12 cellular contexts compared by ENCODE assay signal in genomic region chr19:3137139-3137538, GRCh38. TPM values are rescaled to one million over a fixed set of nuclear protein-coding genes. Genes with fewer than 3 reads are reported as not detected.
DNase-seq lines count a peak whose midpoint lies in the region; ATAC-seq, FAIRE-seq and TF ChIP-seq lines count a peak whose summit lies in the region.
"Had no signal": no experiment of that assay in that cellular context is flagged by ENCODE, and none has a peak within 500 bp of the region (broad histone marks: within the 10 kb centered on the region; RNA-seq: fewer than 3 reads in every experiment).

No MANE protein-coding gene starts in this region.

- no peak for DNase-seq in T-helper 2 cell treated with Interferon-gamma antibody and Interleukin-4, amounts not matched to agents 5 μg/mL and 100 μg/mL, for 36 hours (ENCODE audit: low spot score)
- no peak for DNase-seq in T-helper 2 cell
- DNase-seq in RWPE1 (ENCODE audit: low spot score), result no peak
- DNase-seq in effector memory CD8-positive, alpha-beta T cell, result no peak
- DNase-seq in prostate gland (ENCODE audit: low spot score), result no peak
- no peak for DNase-seq in NCI-H2081 treated with DMSO at 0.1 percent for 48 hours (lab: John Stamatoyannopoulos, UW)
- no peak for DNase-seq in small intestine
- DNase-seq in urothelium cell line (ENCODE audit: low spot score), result no peak
- DNase-seq: NCI-H1417 treated with DMSO at 0.1 percent for 48 hours had no signal

- H3K4me3 ChIP-seq in prostate gland (no peak overlapping the region), small intestine (ENCODE audit: low read depth in 1 of 2, low read length in 2 of 2) (no peak overlapping the region)
- H3K4me3 ChIP-seq: A549 had no signal

- 30% methylated on average over 7 of the region's 7 CpGs for WGBS in prostate gland
- WGBS in small intestine, 3 donors, result 41 to 65% (median 59%) methylated on average over 7 of the region's 7 CpGs

- H3K4me1 Mint-ChIP-seq in T-helper 2 cell treated with Interferon-gamma antibody and Interleukin-4, amounts not matched to agents 5 μg/mL and 100 μg/mL, for 36 hours (ENCODE audit: low read depth), result peaks cover 45% of the 10 kb centered on the region
- H3K4me1 Mint-ChIP-seq in effector memory CD8-positive, alpha-beta T cell (ENCODE audit: low read depth in 2 of 2), result peaks cover 14 to 28% of the 10 kb centered on the region in 2 donors

- TF ChIP-seq CTCF in RWPE1 (conservative IDR thresholded peaks at IDR 0.05; ENCODE audit: low read depth) (no peak), prostate gland (IDR thresholded peaks at IDR 0.05) (no peak)

- H3K4me1 ChIP-seq in prostate gland (replicated peaks), result peaks cover 6% of the 10 kb centered on the region
- H3K4me1 ChIP-seq in small intestine (ENCODE audit: control insufficient read depth in 2 of 2, insufficient read depth in 1 of 2, low read depth in 1 of 2, low read length in 1 of 2), result peaks cover 0 to 2% of the 10 kb centered on the region in 2 donors

- H3K27me3 ChIP-seq in prostate gland (replicated peaks; ENCODE audit: insufficient read depth), result no peaks in the 10 kb centered on the region
- H3K27me3 ChIP-seq in small intestine (ENCODE audit: control insufficient read depth in 2 of 2, insufficient read depth in 2 of 2, low read length in 2 of 2), result no peaks in the 10 kb centered on the region

- H3K27ac Mint-ChIP-seq in T-helper 2 cell treated with Interferon-gamma antibody and Interleukin-4, amounts not matched to agents 5 μg/mL and 100 μg/mL, for 36 hours, result peak overlapping the region; percentile 78
- peak overlapping the region; percentile 62 to 72 for H3K27ac Mint-ChIP-seq in effector memory CD8-positive, alpha-beta T cell

- peak overlapping the region; percentile 96 for H3K4me3 Mint-ChIP-seq in T-helper 2 cell treated with Interferon-gamma antibody and Interleukin-4, amounts not matched to agents 5 μg/mL and 100 μg/mL, for 36 hours
- peak overlapping the region in 1 of 2 donors; percentile 68 for H3K4me3 Mint-ChIP-seq in effector memory CD8-positive, alpha-beta T cell

- CTCF ChIA-PET in RWPE1 (lab: Yijun Ruan, JAX), result interaction anchor here (0.6 kb wide), 1 partner anchor 70 kb away, joined by 3 read pairs; no protein-coding TSS in a partner anchor

- TF ChIP-seq POLR2A in prostate gland (IDR thresholded peaks at IDR 0.05), result no peak

- POLR2A ChIA-PET in RWPE1 (lab: Yijun Ruan, JAX; ENCODE audit: low non-redundant PET), result no interaction called here

- intact Hi-C loops in prostate gland (cut with DNase I), result no loop called here

- H3K27me3 Mint-ChIP-seq in T-helper 2 cell treated with Interferon-gamma antibody and Interleukin-4, amounts not matched to agents 5 μg/mL and 100 μg/mL, for 36 hours (ENCODE audit: low read depth), result no peaks in the 10 kb centered on the region
- H3K27me3 Mint-ChIP-seq in effector memory CD8-positive, alpha-beta T cell, result peaks cover 0 to 6% of the 10 kb centered on the region in 2 donors

- H3K27ac ChIP-seq in RWPE1 (peak overlapping the region; percentile 92), prostate gland (peak overlapping the region; percentile 75 to 79), small intestine (ENCODE audit: low read depth in 1 of 2, low read length in 1 of 2) (no peak overlapping the region)
- H3K27ac ChIP-seq: A549 had no signal

- FAIRE-seq in small intestine (lab: Jason Lieb, UNC) (no peak), urothelium cell line (lab: Jason Lieb, UNC) (no peak)
- FAIRE-seq: A549 had no signal

- H3K9me3 Mint-ChIP-seq in T-helper 2 cell treated with Interferon-gamma antibody and Interleukin-4, amounts not matched to agents 5 μg/mL and 100 μg/mL, for 36 hours, result no peaks in the 10 kb centered on the region
- no peaks in the 10 kb centered on the region for H3K9me3 Mint-ChIP-seq in effector memory CD8-positive, alpha-beta T cell

- ATAC-seq in effector memory CD8-positive, alpha-beta T cell (replicated peaks), result no peak
- ATAC-seq: A549, HCT116 had no signal

- H3K36me3 ChIP-seq in prostate gland (no peaks in the 10 kb centered on the region), small intestine (ENCODE audit: control insufficient read depth in 2 of 2, insufficient read depth in 2 of 2, low read length in 2 of 2) (no peaks in the 10 kb centered on the region)

- H3K9me3 ChIP-seq in prostate gland, result no peaks in the 10 kb centered on the region
- no peaks in the 10 kb centered on the region for H3K9me3 ChIP-seq in small intestine (ENCODE audit: control insufficient read depth, low read depth)
- H3K9me3 ChIP-seq: A549 had no signal

- H3K36me3 Mint-ChIP-seq in T-helper 2 cell treated with Interferon-gamma antibody and Interleukin-4, amounts not matched to agents 5 μg/mL and 100 μg/mL, for 36 hours (ENCODE audit: low read depth), result peaks cover 30% of the 10 kb centered on the region
- H3K36me3 Mint-ChIP-seq in effector memory CD8-positive, alpha-beta T cell (ENCODE audit: insufficient read depth), result no peaks in the 10 kb centered on the region

RNA-seq across cellular contexts. Expression of gene GNA15, which starts 1.3 kb away (rescaled TPM):
- total RNA-seq in prostate gland, result 10 to 100 TPM; 11.1 to 13.3 TPM
- polyA plus RNA-seq in small intestine, result 1 to 10 TPM in 2 of 3 donors, under 1 TPM in 1; 0.67 to 2.1 (median 1.4) TPM

RNA-seq across cellular contexts. Expression of gene S1PR4, which starts 41.4 kb away (rescaled TPM):
- total RNA-seq in prostate gland, result 1 to 10 TPM in 1 of 2 donors, under 1 TPM in 1; 0.14 to 1.5 TPM
- 1 to 10 TPM in 2 of 3 donors, not detected in 1; 2.4 to 5.1 TPM for polyA plus RNA-seq in small intestine
- total RNA-seq: G401 had no signal

RNA-seq across cellular contexts. Expression of gene GNA11, which starts 43.0 kb away (rescaled TPM):
- 100 to 1,000 TPM in 1 of 2 donors, 10 to 100 TPM in 1; 61.3 to 117 TPM for total RNA-seq in prostate gland
- 100 to 1,000 TPM; 173 to 216 (median 190) TPM for polyA plus RNA-seq in small intestine

RNA-seq across cellular contexts. Expression of gene NCLN, which starts 48.6 kb away (rescaled TPM):
- 10 to 100 TPM; 48.6 to 68.5 TPM for total RNA-seq in prostate gland
- polyA plus RNA-seq in small intestine, result 100 to 1,000 TPM in 2 of 3 donors, 10 to 100 TPM in 1; 94.7 to 217 (median 129) TPM

Comparison
In these comparisons a context has a peak if more than half of its experiments do, and no peak if none do; other contexts are left out.
1. H3K27ac ChIP-seq: peak in RWPE1 (single experiment) and prostate gland (2 of 2); none in small intestine (0 of 2).